Comparison of ENCODE assay signal across 16 cellular contexts in genomic region chr7:10875081-10875480, GRCh38.
"Had no signal": no experiment of that assay in that cellular context is flagged by ENCODE, and none has a peak within 500 bp of the region (broad histone marks: within the 10 kb centered on the region; RNA-seq: fewer than 3 reads in every experiment).

No MANE protein-coding gene starts in this region.

- H3K9me3 ChIP-seq: esophagus muscularis mucosa, gastrocnemius medialis, tibial artery, upper lobe of left lung, vagina had no signal

- H3K36me3 ChIP-seq: esophagus muscularis mucosa, gastrocnemius medialis, tibial artery, upper lobe of left lung, vagina had no signal

- H3K27me3 ChIP-seq: esophagus muscularis mucosa, gastrocnemius medialis, tibial artery, upper lobe of left lung, vagina had no signal

- ATAC-seq: gastrocnemius medialis; stimulated activated memory B cell treated with anti-CD40 and anti-IgM and Interleukin-4, amounts not matched to agents 10 μg/mL and 1 μg/mL and 100 μg/mL, for 72 hours had no signal

- DNase-seq: effector memory CD4-positive, alpha-beta T cell; gastrocnemius medialis; immature natural killer cell; kidney; left cardiac atrium; naive B cell; nephron progenitor cell; small intestine; stimulated activated CD4-positive, alpha-beta T cell treated with anti-CD3 and anti-CD28 coated beads, Interleukin-4, amount 100 ng/mL, for 1 hour; stimulated activated CD8-positive, alpha-beta memory T cell treated with anti-CD3 and anti-CD28 coated beads, Interleukin-4, amount 100 ng/mL, for 48 hours; tibial artery; upper lobe of left lung had no signal

- H3K4me1 ChIP-seq: esophagus muscularis mucosa, gastrocnemius medialis, parathyroid adenoma, tibial artery, upper lobe of left lung, vagina had no signal

- H3K4me3 ChIP-seq: esophagus muscularis mucosa, gastrocnemius medialis, tibial artery, upper lobe of left lung, vagina had no signal

- H3K27ac ChIP-seq: esophagus muscularis mucosa, gastrocnemius medialis, parathyroid adenoma, tibial artery, upper lobe of left lung, vagina had no signal
